9 cellular contexts compared by ENCODE assay signal in the genomic region with DNA sequence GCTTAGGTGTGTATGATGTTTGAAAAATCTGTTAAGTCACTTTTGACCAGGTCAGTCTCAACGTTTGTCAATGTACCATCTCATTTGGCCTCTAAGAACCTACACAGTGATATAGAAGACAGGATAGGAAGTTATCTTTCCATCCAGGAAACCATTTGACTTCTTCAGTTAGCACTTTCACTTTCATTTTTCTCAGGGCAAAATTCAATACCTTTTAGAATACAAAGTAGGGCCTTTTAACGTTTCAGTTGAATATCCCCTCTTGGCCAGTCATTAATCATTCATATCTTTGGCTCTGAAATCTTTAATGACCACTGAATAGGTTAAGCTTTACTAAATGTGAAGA.
A peak's percentile ranks its signal among the peaks of the same experiment; 100 is the strongest.
DNase-seq lines count a peak whose midpoint lies in the region; ATAC-seq, FAIRE-seq and TF ChIP-seq lines count a peak whose summit lies in the region.
"Had no signal": no experiment of that assay in that cellular context is flagged by ENCODE, and none has a peak within 500 bp of the region (broad histone marks: within the 10 kb centered on the region; RNA-seq: fewer than 3 reads in every experiment).

No MANE protein-coding gene starts in this region.

- TF ChIP-seq CTCF in GM12865 (IDR thresholded peaks at IDR 0.05; ENCODE audit: insufficient read depth, low read depth, low read length, missing control alignments) (no peak), K562 (IDR thresholded peaks at IDR 0.05 in 2 of 3, conservative IDR thresholded peaks at IDR 0.05 in 1 of 3; ENCODE audit: insufficient read depth in 2 of 3, low read depth in 1 of 3, low read length in 3 of 3) (no peak), natural killer cell (IDR thresholded peaks at IDR 0.05) (no peak)

- peaks cover 2 to 14% of the 10 kb centered on the region in 2 donors for H3K27me3 Mint-ChIP-seq in natural killer cell (ENCODE audit: low read depth in 2 of 2)

- H3K36me3 ChIP-seq in K562 (ENCODE audit: control insufficient read depth, insufficient read depth, low read length): no peaks in the 10 kb centered on the region

- no peak overlapping the region for H3K4me2 ChIP-seq in K562 (ENCODE audit: insufficient read depth, low read length)

- peak overlapping the region; percentile 38; the same call in 1 of the 2 replicates for H2AFZ ChIP-seq in K562 (ENCODE audit: low read depth, low read length)

- no peaks in the 10 kb centered on the region for H3K79me2 ChIP-seq in K562 (ENCODE audit: control insufficient read depth, insufficient read depth, low read length)

- intact Hi-C loops in K562 (cut with micrococcal nuclease) (no loop called here), natural killer cell (cut with micrococcal nuclease) (no loop called here)

- no peaks in the 10 kb centered on the region; a peak in 1 of 5 replicates for H3K27me3 ChIP-seq in K562 (ENCODE audit: control insufficient read depth in 2 of 2, insufficient read depth in 2 of 2, low read length in 2 of 2)

- no peak for TF ChIP-seq EP300 in K562 (IDR thresholded peaks at IDR 0.05; ENCODE audit: low read length)

- H3K9ac ChIP-seq in K562 (ENCODE audit: insufficient read depth in 1 of 2, low read depth in 2 of 2, low read length in 2 of 2): no peak overlapping the region

- in situ Hi-C loops in K562 (cut with MboI): no loop called here

- H3K27ac ChIP-seq in K562 (ENCODE audit: extremely low read depth, low read depth, low read length): no peak overlapping the region

- 0% methylated on average over 2 of the region's 2 CpGs for WGBS in K562 (ENCODE audit: insufficient coverage, low coverage, missing lambda C conversion rate)

- H3K36me3 Mint-ChIP-seq in natural killer cell: peaks cover 3% of the 10 kb centered on the region

- no peak for TF ChIP-seq RAD21 in K562 (CRISPR knock-in tag; conservative IDR thresholded peaks at IDR 0.05 in 1 of 2, IDR thresholded peaks at IDR 0.05 in 1 of 2)

- TF ChIP-seq POLR2A in K562 (conservative IDR thresholded peaks at IDR 0.05): no peak

- no peaks in the 10 kb centered on the region for H3K9me1 ChIP-seq in K562 (ENCODE audit: control insufficient read depth, insufficient read depth, low read length)

- no peaks in the 10 kb centered on the region for H3K9me3 ChIP-seq in K562 (replicated peaks; ENCODE audit: control insufficient read depth, insufficient read depth, low read depth, low read length)

- POLR2A ChIA-PET in K562 (lab: Yijun Ruan, JAX): no interaction called here

- H3K4me1 Mint-ChIP-seq in natural killer cell: peaks cover 14 to 27% of the 10 kb centered on the region in 2 donors

- H3K4me3 Mint-ChIP-seq in natural killer cell: peak overlapping the region; percentile 69

- BruUV-seq in K562 (replicated peaks; lab: Mats Ljungman, UMichigan): no TSS peak

- ATAC-seq in K562 (no peak), natural killer cell (peak; percentile 27 to 80 (median 57)), GM18909 (IDR thresholded peaks at IDR 0.05; ENCODE audit: poor library complexity, unreplicated experiment) (no peak)

- H3K27ac Mint-ChIP-seq in natural killer cell: peak overlapping the region; percentile 81 to 84

- H4K20me1 ChIP-seq in K562 (replicated peaks; ENCODE audit: control insufficient read depth, insufficient read depth, low read length): no peaks in the 10 kb centered on the region

- no peak for FAIRE-seq in K562 (lab: Jason Lieb, UNC)

- DNase-seq in GM12865 (ENCODE audit: low read depth): no peak
- DNase-seq in NAMALWA (ENCODE audit: low spot score): peak; percentile 17
- DNase-seq in K562 (ENCODE audit: extremely low read depth in 1 of 4, low spot score in 3 of 4): no peak
- DNase-seq in natural killer cell: no peak
- no peak for DNase-seq in HT-29 (ENCODE audit: low spot score)
- no peak for DNase-seq in NCI-H1092 (lab: John Stamatoyannopoulos, UW)
- no peak for DNase-seq in NCI-H1092 treated with DMSO at 0.1 percent for 48 hours (lab: John Stamatoyannopoulos, UW)
- DNase-seq: activated effector memory CD4-positive, alpha-beta T cell treated with Interleukin-2 at 50 U/mL for 16 hours had no signal

- H3K9me3 Mint-ChIP-seq in natural killer cell: peaks cover 0 to under 1% of the 10 kb centered on the region in 2 donors

- CTCF ChIA-PET in K562 (lab: Yijun Ruan, JAX; ENCODE audit: low intra/inter-chr PET ratio): no interaction called here

- no peaks in the 10 kb centered on the region for H3K4me1 ChIP-seq in K562 (replicated peaks in 1 of 2; ENCODE audit: control insufficient read depth in 2 of 2, insufficient read depth in 2 of 2, low read length in 2 of 2)

- peak overlapping the region; percentile 18; the same call in 1 of the 2 replicates for H3K4me3 ChIP-seq in GM12865 (ENCODE audit: low read depth, low read length)
- no peak overlapping the region for H3K4me3 ChIP-seq in K562

TF ChIP-seq in K562, 482 proteins besides CTCF, POLR2A, EP300 and RAD21:
- TF ChIP-seq CC2D1A (IDR thresholded peaks at IDR 0.05): no peak
- no peak for TF ChIP-seq ZNF274 (IDR thresholded peaks at IDR 0.05; ENCODE audit: borderline replicate concordance, low read depth, low read length)
- TF ChIP-seq ZZZ3 (IDR thresholded peaks at IDR 0.05): no peak
- TF ChIP-seq, protein P1, sequence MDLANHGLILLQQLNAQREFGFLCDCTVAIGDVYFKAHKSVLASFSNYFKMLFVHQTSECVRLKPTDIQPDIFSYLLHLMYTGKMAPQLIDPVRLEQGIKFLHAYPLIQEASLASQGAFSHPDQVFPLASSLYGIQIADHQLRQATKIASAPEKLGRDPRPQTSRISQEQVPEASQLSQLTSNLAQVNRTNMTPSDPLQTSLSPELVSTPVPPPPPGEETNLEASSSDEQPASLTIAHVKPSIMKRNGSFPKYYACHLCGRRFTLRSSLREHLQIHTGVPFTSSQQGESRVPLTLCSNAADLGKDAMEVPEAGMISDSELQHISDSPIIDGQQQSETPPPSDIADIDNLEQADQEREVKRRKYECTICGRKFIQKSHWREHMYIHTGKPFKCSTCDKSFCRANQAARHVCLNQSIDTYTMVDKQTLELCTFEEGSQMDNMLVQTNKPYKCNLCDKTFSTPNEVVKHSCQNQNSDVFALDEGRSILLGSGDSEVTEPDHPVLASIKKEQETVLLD (IDR thresholded peaks at IDR 0.05): no peak
- TF ChIP-seq, protein P2, sequence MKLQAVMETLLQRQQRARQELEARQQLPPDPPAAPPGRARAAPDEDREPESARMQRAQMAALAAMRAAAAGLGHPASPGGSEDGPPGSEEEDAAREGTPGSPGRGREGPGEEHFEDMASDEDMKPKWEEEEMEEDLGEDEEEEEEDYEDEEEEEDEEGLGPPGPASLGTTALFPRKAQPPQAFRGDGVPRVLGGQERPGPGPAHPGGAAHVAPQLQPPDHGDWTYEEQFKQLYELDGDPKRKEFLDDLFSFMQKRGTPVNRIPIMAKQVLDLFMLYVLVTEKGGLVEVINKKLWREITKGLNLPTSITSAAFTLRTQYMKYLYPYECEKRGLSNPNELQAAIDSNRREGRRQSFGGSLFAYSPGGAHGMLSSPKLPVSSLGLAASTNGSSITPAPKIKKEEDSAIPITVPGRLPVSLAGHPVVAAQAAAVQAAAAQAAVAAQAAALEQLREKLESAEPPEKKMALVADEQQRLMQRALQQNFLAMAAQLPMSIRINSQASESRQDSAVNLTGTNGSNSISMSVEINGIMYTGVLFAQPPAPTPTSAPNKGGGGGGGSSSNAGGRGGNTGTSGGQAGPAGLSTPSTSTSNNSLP (IDR thresholded peaks at IDR 0.05; ENCODE audit: borderline replicate concordance, low read depth, low read length): no peak
- TF ChIP-seq SNIP1 (IDR thresholded peaks at IDR 0.05; ENCODE audit: low read depth): no peak
- TF ChIP-seq FOXP1 (CRISPR knock-in tag; IDR thresholded peaks at IDR 0.05): no peak
- TF ChIP-seq, protein P3, sequence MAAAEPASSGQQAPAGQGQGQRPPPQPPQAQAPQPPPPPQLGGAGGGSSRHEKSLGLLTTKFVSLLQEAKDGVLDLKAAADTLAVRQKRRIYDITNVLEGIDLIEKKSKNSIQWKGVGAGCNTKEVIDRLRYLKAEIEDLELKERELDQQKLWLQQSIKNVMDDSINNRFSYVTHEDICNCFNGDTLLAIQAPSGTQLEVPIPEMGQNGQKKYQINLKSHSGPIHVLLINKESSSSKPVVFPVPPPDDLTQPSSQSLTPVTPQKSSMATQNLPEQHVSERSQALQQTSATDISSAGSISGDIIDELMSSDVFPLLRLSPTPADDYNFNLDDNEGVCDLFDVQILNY (CRISPR knock-in tag; IDR thresholded peaks at IDR 0.05): no peak
- no peak for TF ChIP-seq TEAD1 (CRISPR knock-in tag; IDR thresholded peaks at IDR 0.05)
- no peak for TF ChIP-seq ZNF224 (CRISPR knock-in tag; IDR thresholded peaks at IDR 0.05)
- TF ChIP-seq SAP30 (IDR thresholded peaks at IDR 0.05; ENCODE audit: borderline replicate concordance, insufficient read depth, low read depth, low read length, poor library complexity, severe bottlenecking): no peak
- no peak for TF ChIP-seq SMAD4 (CRISPR knock-in tag; conservative IDR thresholded peaks at IDR 0.05)
- TF ChIP-seq POU5F1 (IDR thresholded peaks at IDR 0.05; ENCODE audit: borderline replicate concordance, low read depth, low read length, partially characterized antibody): no peak
- TF ChIP-seq, protein P4, sequence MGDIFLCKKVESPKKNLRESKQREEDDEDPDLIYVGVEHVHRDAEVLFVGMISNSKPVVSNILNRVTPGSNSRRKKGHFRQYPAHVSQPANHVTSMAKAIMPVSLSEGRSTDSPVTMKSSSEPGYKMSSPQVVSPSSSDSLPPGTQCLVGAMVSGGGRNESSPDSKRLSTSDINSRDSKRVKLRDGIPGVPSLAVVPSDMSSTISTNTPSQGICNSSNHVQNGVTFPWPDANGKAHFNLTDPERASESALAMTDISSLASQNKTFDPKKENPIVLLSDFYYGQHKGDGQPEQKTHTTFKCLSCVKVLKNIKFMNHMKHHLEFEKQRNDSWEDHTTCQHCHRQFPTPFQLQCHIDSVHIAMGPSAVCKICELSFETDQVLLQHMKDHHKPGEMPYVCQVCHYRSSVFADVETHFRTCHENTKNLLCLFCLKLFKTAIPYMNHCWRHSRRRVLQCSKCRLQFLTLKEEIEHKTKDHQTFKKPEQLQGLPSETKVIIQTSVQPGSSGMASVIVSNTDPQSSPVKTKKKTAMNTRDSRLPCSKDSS (IDR thresholded peaks at IDR 0.05; ENCODE audit: low read depth, partially characterized antibody): no peak
- no peak for TF ChIP-seq ELF1 (tag; IDR thresholded peaks at IDR 0.05)

Comparison
In these comparisons a context has a peak if more than half of its experiments do, and no peak if none do; other contexts are left out.
1. ATAC-seq: peak in natural killer cell (3 of 3); none in K562 (single experiment) and GM18909 (single experiment).